Comparison of ENCODE assay signal across 10 cellular contexts in genomic region chr3:148880681-148881080, GRCh38. TPM values are rescaled to one million over a fixed set of nuclear protein-coding genes. Genes with fewer than 3 reads are reported as not detected.
DNase-seq lines count a peak whose midpoint lies in the region; ATAC-seq and TF ChIP-seq lines count a peak whose summit lies in the region.
"Had no signal": no experiment of that assay in that cellular context is flagged by ENCODE, and none has a peak within 500 bp of the region (broad histone marks: within the 10 kb centered on the region; RNA-seq: fewer than 3 reads in every experiment).

No MANE protein-coding gene starts in this region.

- H3K27me3 ChIP-seq in OCI-LY3 (ENCODE audit: low read depth, low read length), result no peaks in the 10 kb centered on the region
- H3K27me3 ChIP-seq in mesenchymal stem cell (ENCODE audit: control insufficient read depth in 1 of 2, insufficient read depth in 1 of 2, low read length in 2 of 2), result no peaks in the 10 kb centered on the region

- peak; percentile 26; the same call in 1 of the 2 replicates for TF ChIP-seq CTCF in HFFc6 (IDR thresholded peaks at IDR 0.05)
- peak; percentile 43 for TF ChIP-seq CTCF in OCI-LY3 (IDR thresholded peaks at IDR 0.05; ENCODE audit: low read depth, low read length)

- no peaks in the 10 kb centered on the region for H3K79me1 ChIP-seq in mesenchymal stem cell (replicated peaks; ENCODE audit: low read length, poor library complexity, severe bottlenecking)

- H3K79me2 ChIP-seq in OCI-LY3 (ENCODE audit: low read length), result no peaks in the 10 kb centered on the region

- ATAC-seq in GM18517 (IDR thresholded peaks at IDR 0.05; ENCODE audit: unreplicated experiment), result no peak
- ATAC-seq in naive thymus-derived CD8-positive, alpha-beta T cell, result no peak

- peaks cover 23% of the 10 kb centered on the region for H3K4me1 Mint-ChIP-seq in HFFc6 (ENCODE audit: low read depth)
- H3K4me1 Mint-ChIP-seq in naive thymus-derived CD8-positive, alpha-beta T cell, result no peaks in the 10 kb centered on the region

- no peaks in the 10 kb centered on the region for H3K36me3 ChIP-seq in OCI-LY3 (replicated peaks; ENCODE audit: low read depth, low read length)
- no peaks in the 10 kb centered on the region for H3K36me3 ChIP-seq in mesenchymal stem cell (ENCODE audit: control insufficient read depth in 1 of 2, insufficient read depth in 2 of 2, low read depth in 1 of 2, low read length in 2 of 2)

- no peak overlapping the region for H3K27ac Mint-ChIP-seq in HFFc6
- no peak overlapping the region for H3K27ac Mint-ChIP-seq in naive thymus-derived CD8-positive, alpha-beta T cell

- H3K4me3 Mint-ChIP-seq in HFFc6, result no peak overlapping the region
- H3K4me3 Mint-ChIP-seq in naive thymus-derived CD8-positive, alpha-beta T cell, result no peak overlapping the region

- in situ Hi-C loops in Caki2 (cut with HindIII; ENCODE audit: low pct_unique_long_range_greater_than_20kb, low sequenced_read_pairs), result no loop called here

- no peaks in the 10 kb centered on the region for H3K4me1 ChIP-seq in OCI-LY3 (ENCODE audit: low read length)
- H3K4me1 ChIP-seq in mesenchymal stem cell (ENCODE audit: control insufficient read depth, insufficient read depth, low read depth, low read length), result peaks cover 2% of the 10 kb centered on the region

- H3K4me2 ChIP-seq in OCI-LY3 (ENCODE audit: low read length), result no peak overlapping the region
- no peak overlapping the region for H3K4me2 ChIP-seq in mesenchymal stem cell (ENCODE audit: low read length, poor library complexity, severe bottlenecking)

- no peaks in the 10 kb centered on the region for H3K36me3 Mint-ChIP-seq in HFFc6 (ENCODE audit: low read depth)
- no peaks in the 10 kb centered on the region for H3K36me3 Mint-ChIP-seq in naive thymus-derived CD8-positive, alpha-beta T cell

- no peaks in the 10 kb centered on the region for H4K20me1 ChIP-seq in OCI-LY3 (ENCODE audit: insufficient read depth, low read length)

- H3K27me3 Mint-ChIP-seq in HFFc6 (ENCODE audit: insufficient read depth), result no peaks in the 10 kb centered on the region
- peaks cover 0 to 9% (median 5%) of the 10 kb centered on the region in 5 donors for H3K27me3 Mint-ChIP-seq in naive thymus-derived CD8-positive, alpha-beta T cell

- no peak for TF ChIP-seq POLR2A in erythroblast (IDR thresholded peaks at IDR 0.05; ENCODE audit: low read length)

- no peak overlapping the region for H3K27ac ChIP-seq in OCI-LY3 (ENCODE audit: low read length)
- H3K27ac ChIP-seq in mesenchymal stem cell (ENCODE audit: low read length, poor library complexity, severe bottlenecking), result no peak overlapping the region
- H3K27ac ChIP-seq: epithelial cell of prostate had no signal

- no peak overlapping the region for H3K4ac ChIP-seq in mesenchymal stem cell (ENCODE audit: low read depth in 1 of 2, low read length in 2 of 2)

- H2AFZ ChIP-seq in OCI-LY3 (ENCODE audit: low read depth, low read length), result no peak overlapping the region
- no peak overlapping the region for H2AFZ ChIP-seq in mesenchymal stem cell (ENCODE audit: low read depth, low read length)

- no peak overlapping the region for H3K4me3 ChIP-seq in OCI-LY3 (ENCODE audit: low read length)
- no peak overlapping the region for H3K4me3 ChIP-seq in mesenchymal stem cell (ENCODE audit: insufficient read depth in 1 of 2, low read depth in 1 of 2, low read length in 2 of 2)

- H2BK120ac ChIP-seq in mesenchymal stem cell (ENCODE audit: low read depth, low read length), result no peak overlapping the region

- H2BK12ac ChIP-seq in mesenchymal stem cell (ENCODE audit: low read length in 2 of 2), result no peak overlapping the region

- POLR2A ChIA-PET in naive thymus-derived CD8-positive, alpha-beta T cell (lab: Charles Lee), result no interaction called here

- H3K18ac ChIP-seq in mesenchymal stem cell (ENCODE audit: low read depth in 1 of 2, low read length in 2 of 2), result no peak overlapping the region

- no peak overlapping the region for H2BK5ac ChIP-seq in mesenchymal stem cell (ENCODE audit: low read depth, low read length, poor library complexity, severe bottlenecking)

- peak; percentile 5 for DNase-seq in Caki2 (ENCODE audit: low read depth)
- DNase-seq in HFFc6, result no peak
- peak; percentile 45 to 53 for DNase-seq in erythroblast (lab: John Stamatoyannopoulos, UW)
- DNase-seq in activated CD8-positive, alpha-beta memory T cell treated with anti-CD3 and anti-CD28 coated beads for 24 hours, result no peak
- no peak for DNase-seq in mesenchymal stem cell
- no peak for DNase-seq in naive thymus-derived CD8-positive, alpha-beta T cell
- DNase-seq: midbrain had no signal

- no peaks in the 10 kb centered on the region for H3K9me3 Mint-ChIP-seq in HFFc6
- no peaks in the 10 kb centered on the region for H3K9me3 Mint-ChIP-seq in naive thymus-derived CD8-positive, alpha-beta T cell

- no peak overlapping the region for H3K14ac ChIP-seq in mesenchymal stem cell (ENCODE audit: low read length in 2 of 2)

- H3K9ac ChIP-seq in OCI-LY3 (ENCODE audit: low read length) (no peak overlapping the region), mesenchymal stem cell (ENCODE audit: low read length) (no peak overlapping the region)

- H2AK5ac ChIP-seq in mesenchymal stem cell (ENCODE audit: low read length, severe bottlenecking), result no peak overlapping the region

- no peak overlapping the region for H2BK15ac ChIP-seq in mesenchymal stem cell (ENCODE audit: low read depth, poor library complexity, severe bottlenecking)

- H3K23ac ChIP-seq in mesenchymal stem cell (ENCODE audit: low read length in 2 of 2), result no peak overlapping the region

- H3K9me3 ChIP-seq in OCI-LY3 (ENCODE audit: insufficient read depth, low read length) (no peaks in the 10 kb centered on the region), mesenchymal stem cell (ENCODE audit: control insufficient read depth, low read length) (no peaks in the 10 kb centered on the region)

- H4K8ac ChIP-seq in mesenchymal stem cell (ENCODE audit: low read length), result no peak overlapping the region

- H4K91ac ChIP-seq in mesenchymal stem cell (ENCODE audit: low read length), result no peak overlapping the region

RNA-seq across cellular contexts. Expression of gene CPA3, which starts 15.6 kb away (rescaled TPM):
- total RNA-seq in Caki2 (2014; rRNA removed; shearing (Covaris generic); ENCODE audit: low replicate concordance), result not detected in 2 replicates
- under 1 TPM; 0.21 to 0.88 (median 0.36) TPM for total RNA-seq in HFFc6 (2021; fragmentation: NEBNext Ultra II Directional; extraction: Animal tissue kit (Norgen Biotek cat#: 25700))
- polyA plus RNA-seq in mesenchymal stem cell (2013, experiment 1 of 2), result 0.39 TPM
- 0.32 TPM for polyA plus RNA-seq in mesenchymal stem cell (2013, experiment 2 of 2)
- not detected for total RNA-seq in naive thymus-derived CD8-positive, alpha-beta T cell
- not detected for polyA plus RNA-seq in naive thymus-derived CD8-positive, alpha-beta T cell

RNA-seq across cellular contexts. Expression of gene CPB1, which starts 53.1 kb away (rescaled TPM):
- total RNA-seq in Caki2 (2014; rRNA removed; shearing (Covaris generic); ENCODE audit: low replicate concordance), result not detected in 2 replicates
- total RNA-seq in HFFc6 (2021; fragmentation: NEBNext Ultra II Directional; extraction: Animal tissue kit (Norgen Biotek cat#: 25700)), result not detected
- not detected for polyA plus RNA-seq in mesenchymal stem cell (2013, experiment 1 of 2)
- polyA plus RNA-seq in mesenchymal stem cell (2013, experiment 2 of 2), result not detected
- not detected for total RNA-seq in naive thymus-derived CD8-positive, alpha-beta T cell
- not detected for polyA plus RNA-seq in naive thymus-derived CD8-positive, alpha-beta T cell

Comparison
In these comparisons a context has a peak if more than half of its experiments do, and no peak if none do; other contexts are left out.
1. DNase-seq: peak in Caki2 (single experiment) and erythroblast (2 of 2); none in HFFc6 (single experiment), activated CD8-positive, alpha-beta memory T cell treated with anti-CD3 and anti-CD28 coated beads for 24 hours (single experiment), mesenchymal stem cell (single experiment) and naive thymus-derived CD8-positive, alpha-beta T cell (0 of 10).